In genomic region chr9:92395617-92396016, GRCh38 we compare ENCODE assay signal across 1 cellular context.
TF ChIP-seq lines count a peak whose summit lies in the region.

No MANE protein-coding gene starts in this region.

TF ChIP-seq in IMR-90, 13 proteins besides CTCF, POLR2A, EP300 and RAD21:
- TF ChIP-seq MAFK (IDR thresholded peaks at IDR 0.05; ENCODE audit: low read depth, low read length) (0 out of 2 replicates have a peak, but pooled peaks have one; percentile 27), ELK1 (IDR thresholded peaks at IDR 0.05; ENCODE audit: borderline replicate concordance, low read depth, low read length) (no peak), NFE2L2 (IDR thresholded peaks at IDR 0.05; ENCODE audit: low read depth, low read length) (no peak), USF2 (IDR thresholded peaks at IDR 0.05; ENCODE audit: low read depth, low read length) (no peak)
